17 cellular contexts compared by ENCODE assay signal in genomic region chr13:43495732-43496131, GRCh38.
DNase-seq lines count a peak whose midpoint lies in the region; ATAC-seq, FAIRE-seq and TF ChIP-seq lines count a peak whose summit lies in the region.
"Had no signal": no experiment of that assay in that cellular context is flagged by ENCODE, and none has a peak within 500 bp of the region (broad histone marks: within the 10 kb centered on the region; RNA-seq: fewer than 3 reads in every experiment).

No MANE protein-coding gene starts in this region.

- POLR2A ChIA-PET in A549 (lab: Yijun Ruan, JAX), result no interaction called here

- H3K4ac ChIP-seq in mesenchymal stem cell (ENCODE audit: low read depth in 1 of 2, low read length in 2 of 2), result no peak overlapping the region

- no peak for TF ChIP-seq RAD21 in A549 (conservative IDR thresholded peaks at IDR 0.05 in 1 of 2, IDR thresholded peaks at IDR 0.05 in 1 of 2)

- no peak overlapping the region for H2BK12ac ChIP-seq in mesenchymal stem cell (ENCODE audit: low read length in 2 of 2)

- H3K4me2 ChIP-seq in A549 (0 out of 3 replicates have a peak overlapping the region, but pooled peaks have one; percentile 21), mesenchymal stem cell (ENCODE audit: low read length, poor library complexity, severe bottlenecking) (no peak overlapping the region)
- H3K4me2 ChIP-seq: BLaER1, GM23338, KMS-11 had no signal

- no peak overlapping the region for H2AFZ ChIP-seq in mesenchymal stem cell (ENCODE audit: low read depth, low read length)
- H2AFZ ChIP-seq: GM23338 had no signal

- CTCF ChIA-PET in A549 (lab: Yijun Ruan, JAX), result no interaction called here

- no peak overlapping the region for H2BK5ac ChIP-seq in mesenchymal stem cell (ENCODE audit: low read depth, low read length, poor library complexity, severe bottlenecking)

- no peak overlapping the region for H3K9ac ChIP-seq in mesenchymal stem cell (ENCODE audit: low read length)
- H3K9ac ChIP-seq: BLaER1, KMS-11 had no signal

- FAIRE-seq in A549 (lab: Jason Lieb, UNC), result no peak
- FAIRE-seq: HTR-8/SVneo had no signal

- DNase-seq in DMS 273 (lab: John Stamatoyannopoulos, UW; ENCODE audit: unreplicated experiment), result peak; percentile 3
- DNase-seq in DMS 273 treated with DMSO at 0.1 percent for 48 hours (lab: John Stamatoyannopoulos, UW), result no peak
- DNase-seq in A549 (ENCODE audit: low read depth in 1 of 2, low spot score in 1 of 2), result no peak
- DNase-seq in NCI-H69 (lab: John Stamatoyannopoulos, UW), result peak; percentile 3
- DNase-seq in mesenchymal stem cell, result peak; percentile 20
- no peak for DNase-seq in NOMO-1 treated with dmso at 0.1 percent for 144 hours (lab: John Stamatoyannopoulos, UW; ENCODE audit: unreplicated experiment)
- DNase-seq in DMS114 treated with DMSO at 0.1 percent for 48 hours (lab: John Stamatoyannopoulos, UW; ENCODE audit: unreplicated experiment), result no peak
- DNase-seq: CD4-positive, alpha-beta memory T cell; DMS79 treated with DMSO at 0.1 percent for 48 hours; GF-D8; H7 had no signal

- no peak for TF ChIP-seq CTCF in A549 (IDR thresholded peaks at IDR 0.05)

- no peak for TF ChIP-seq EP300 in A549 (IDR thresholded peaks at IDR 0.05)

- H4K8ac ChIP-seq in mesenchymal stem cell (ENCODE audit: low read length), result no peak overlapping the region

- no peak overlapping the region for H2BK15ac ChIP-seq in mesenchymal stem cell (ENCODE audit: low read depth, poor library complexity, severe bottlenecking)

- H2BK120ac ChIP-seq in mesenchymal stem cell (ENCODE audit: low read depth, low read length), result no peak overlapping the region

- H3K27ac ChIP-seq in A549 (no peak overlapping the region), mesenchymal stem cell (ENCODE audit: low read length, poor library complexity, severe bottlenecking) (no peak overlapping the region)
- H3K27ac ChIP-seq: 22Rv1, BLaER1, KMS-11 had no signal

- 64% methylated on average over 1 of the region's 1 CpG for WGBS in A549 (ENCODE audit: missing lambda C conversion rate)
- no CpG with 5 or more reads among the region's 1 CpG for WGBS in mesenchymal stem cell

- no peak overlapping the region for H4K91ac ChIP-seq in mesenchymal stem cell (ENCODE audit: low read length)

- H3K23ac ChIP-seq in mesenchymal stem cell (ENCODE audit: low read length in 2 of 2), result no peak overlapping the region

- H2AK5ac ChIP-seq in mesenchymal stem cell (ENCODE audit: low read length, severe bottlenecking), result no peak overlapping the region

- no peaks in the 10 kb centered on the region for H3K36me3 ChIP-seq in mesenchymal stem cell (ENCODE audit: control insufficient read depth in 1 of 2, insufficient read depth in 2 of 2, low read depth in 1 of 2, low read length in 2 of 2)
- H3K36me3 ChIP-seq: BLaER1 had no signal

- H3K18ac ChIP-seq in mesenchymal stem cell (ENCODE audit: low read depth in 1 of 2, low read length in 2 of 2), result no peak overlapping the region

- H3K4me3 ChIP-seq in A549 (no peak overlapping the region), mesenchymal stem cell (ENCODE audit: insufficient read depth in 1 of 2, low read depth in 1 of 2, low read length in 2 of 2) (no peak overlapping the region)
- H3K4me3 ChIP-seq: BLaER1, GM23338 had no signal

- H3K4me1 ChIP-seq in A549 (no peaks in the 10 kb centered on the region), mesenchymal stem cell (ENCODE audit: control insufficient read depth, insufficient read depth, low read depth, low read length) (no peaks in the 10 kb centered on the region)
- H3K4me1 ChIP-seq: BLaER1 had no signal

- TF ChIP-seq POLR2A in A549 (IDR thresholded peaks at IDR 0.05; ENCODE audit: low read length), result no peak

- no peaks in the 10 kb centered on the region for H3K79me1 ChIP-seq in mesenchymal stem cell (replicated peaks; ENCODE audit: low read length, poor library complexity, severe bottlenecking)

- H3K9me3 ChIP-seq in A549, result no peaks in the 10 kb centered on the region
- peaks cover 4% of the 10 kb centered on the region for H3K9me3 ChIP-seq in mesenchymal stem cell (ENCODE audit: control insufficient read depth, low read length)
- H3K9me3 ChIP-seq: BLaER1 had no signal

- no peaks in the 10 kb centered on the region for H3K27me3 ChIP-seq in mesenchymal stem cell (ENCODE audit: control insufficient read depth in 1 of 2, insufficient read depth in 1 of 2, low read length in 2 of 2)
- H3K27me3 ChIP-seq: BLaER1 had no signal

- no peak for ATAC-seq in A549
- ATAC-seq: GM23338, HCT116 had no signal

- H3K14ac ChIP-seq in mesenchymal stem cell (ENCODE audit: low read length in 2 of 2), result no peak overlapping the region

TF ChIP-seq in A549, 52 proteins besides CTCF, POLR2A, EP300 and RAD21:
- TF ChIP-seq POLR2AphosphoS2 (conservative IDR thresholded peaks at IDR 0.05; ENCODE audit: low read length) (no peak), ZSCAN20 (CRISPR knock-in tag; IDR thresholded peaks at IDR 0.05) (no peak), MAZ (IDR thresholded peaks at IDR 0.05; ENCODE audit: borderline replicate concordance, low read depth, low read length) (no peak), HOXB13 (CRISPR knock-in tag; IDR thresholded peaks at IDR 0.05; ENCODE audit: low read depth) (no peak), ZNF302 (CRISPR knock-in tag; IDR thresholded peaks at IDR 0.05) (no peak), ATOH8 (CRISPR knock-in tag; IDR thresholded peaks at IDR 0.05; ENCODE audit: low read depth) (no peak), JUN (IDR thresholded peaks at IDR 0.05) (no peak), EHF (CRISPR knock-in tag; IDR thresholded peaks at IDR 0.05) (no peak), USF2 (IDR thresholded peaks at IDR 0.05) (no peak), BCL3 (IDR thresholded peaks at IDR 0.05) (no peak), NFE2L2 (conservative IDR thresholded peaks at IDR 0.05; ENCODE audit: low read length) (no peak), HEYL (CRISPR knock-in tag; IDR thresholded peaks at IDR 0.05) (no peak), CBX8 (IDR thresholded peaks at IDR 0.05) (no peak), CEBPB (IDR thresholded peaks at IDR 0.05) (no peak), FOSB (CRISPR knock-in tag; IDR thresholded peaks at IDR 0.05) (no peak)

Comparison
In these comparisons a context has a peak if more than half of its experiments do, and no peak if none do; other contexts are left out.
1. DNase-seq: peak in DMS 273 (single experiment), NCI-H69 (single experiment) and mesenchymal stem cell (single experiment); none in DMS 273 treated with DMSO at 0.1 percent for 48 hours (single experiment), A549 (0 of 2), NOMO-1 treated with dmso at 0.1 percent for 144 hours (single experiment) and DMS114 treated with DMSO at 0.1 percent for 48 hours (single experiment).